25 cellular contexts compared by ENCODE assay signal in the genomic region with DNA sequence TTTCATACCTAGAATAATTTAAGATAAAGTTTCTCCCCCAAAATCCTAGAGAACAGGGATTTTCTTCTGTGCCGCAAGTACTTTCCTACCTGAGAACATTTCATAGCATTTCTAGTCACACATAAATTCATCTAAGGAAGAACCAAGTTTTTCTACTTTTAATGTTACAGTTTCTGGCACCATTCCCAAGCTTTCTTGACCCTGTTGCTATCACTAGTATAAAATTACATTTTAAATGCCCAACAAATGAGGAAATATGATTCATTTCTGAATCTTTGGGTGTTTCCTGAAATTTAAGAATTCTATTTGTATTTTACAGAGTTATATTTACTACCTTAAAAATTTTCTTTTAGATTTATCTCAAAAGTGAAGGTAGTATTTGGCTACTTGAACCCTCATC.
DNase-seq lines count a peak whose midpoint lies in the region; ATAC-seq and TF ChIP-seq lines count a peak whose summit lies in the region.
"Had no signal": no experiment of that assay in that cellular context is flagged by ENCODE, and none has a peak within 500 bp of the region (broad histone marks: within the 10 kb centered on the region; RNA-seq: fewer than 3 reads in every experiment).

No MANE protein-coding gene starts in this region.

- intact Hi-C loops in ascending aorta (cut with DNase I): loop anchor here (5.0 kb wide), 1 partner anchor 37 kb away; no protein-coding TSS in a partner anchor
- intact Hi-C loops in Calu3 (cut with micrococcal nuclease; ENCODE audit: unreplicated experiment): no loop called here
- intact Hi-C loops in MCF 10A (cut with micrococcal nuclease): no loop called here

- no peaks in the 10 kb centered on the region for H3K27me3 Mint-ChIP-seq in Calu3 (ENCODE audit: unreplicated experiment)
- no peaks in the 10 kb centered on the region for H3K27me3 Mint-ChIP-seq in MCF 10A (ENCODE audit: insufficient read depth, unreplicated experiment)
- H3K27me3 Mint-ChIP-seq: activated CD4-positive, alpha-beta T cell treated with anti-CD3 and anti-CD28 coated beads, Interleukin-2, amount 10 ng/mL, durations not matched to agents 24 days and 14 days; activated CD8-positive, alpha-beta memory T cell treated with anti-CD3 and anti-CD28 coated beads, Interleukin-2, amount 10 ng/mL, durations not matched to agents 7 days and 5 days; activated naive CD4-positive, alpha-beta T cell treated with anti-CD3 and anti-CD28 coated beads, Interleukin-2, amount 10 ng/mL, durations not matched to agents 7 days and 5 days had no signal

- peak; percentile 36 for DNase-seq in EL
- no peak for DNase-seq in ascending aorta (ENCODE audit: low spot score in 2 of 2)
- DNase-seq in fibroblast of peridontal ligament (ENCODE audit: extremely low read depth): peak; percentile 79
- DNase-seq in smooth muscle cell (lab: John Stamatoyannopoulos, UW; ENCODE audit: unreplicated experiment): no peak
- DNase-seq in Calu3: no peak
- DNase-seq in MCF 10A (ENCODE audit: unreplicated experiment): no peak
- DNase-seq in MG63: no peak
- DNase-seq: ACHN; activated CD4-positive, alpha-beta T cell treated with anti-CD3 and anti-CD28 coated beads, Interleukin-2, amount 10 ng/mL, durations not matched to agents 24 days and 14 days; activated CD8-positive, alpha-beta memory T cell treated with anti-CD3 and anti-CD28 coated beads, Interleukin-2, amount 10 ng/mL, durations not matched to agents 7 days and 5 days; activated naive CD4-positive, alpha-beta T cell treated with anti-CD3 and anti-CD28 coated beads, Interleukin-2, amount 10 ng/mL, durations not matched to agents 7 days and 5 days; activated T-cell treated with anti-CD3 and anti-CD28 coated beads, Interleukin-2, amount 50 U/mL, for 72 hours; H7; Karpas-422; kidney; lower lobe of right lung; NCI-H1092 treated with DMSO at 0.1 percent for 48 hours; NCI-H187 treated with DMSO at 0.1 percent for 48 hours; psoas muscle; RPMI8226; stimulated activated CD4-positive, alpha-beta T cell treated with anti-CD3 and anti-CD28 coated beads, Interleukin-1b, Interleukin-23, amount 100 ng/mL, for 48 hours had no signal

- H3K9me3 Mint-ChIP-seq in Calu3 (ENCODE audit: low read depth, unreplicated experiment) (peaks cover 15% of the 10 kb centered on the region), MCF 10A (ENCODE audit: unreplicated experiment) (no peaks in the 10 kb centered on the region)

- H3K27ac ChIP-seq in ascending aorta (peak overlapping the region; percentile 81 to 87), smooth muscle cell (ENCODE audit: low read depth) (no peak overlapping the region)
- H3K27ac ChIP-seq: epithelial cell of prostate, lower lobe of right lung, psoas muscle had no signal

- CTCF ChIA-PET in Calu3 (lab: Charles Lee) (no interaction called here), MCF 10A (lab: Yijun Ruan, JAX) (interaction anchor here (0.6 kb wide), 1 partner anchor 35 kb away, joined by 4 read pairs; no protein-coding TSS in a partner anchor)

- H3K4me2 ChIP-seq in smooth muscle cell: peak overlapping the region; percentile 8

- H3K9ac ChIP-seq in smooth muscle cell (ENCODE audit: low read depth): no peak overlapping the region

- H3K27ac Mint-ChIP-seq in Calu3 (ENCODE audit: unreplicated experiment): no peak overlapping the region
- H3K27ac Mint-ChIP-seq in MCF 10A (ENCODE audit: low read depth, unreplicated experiment): no peak overlapping the region
- H3K27ac Mint-ChIP-seq: activated CD4-positive, alpha-beta T cell treated with anti-CD3 and anti-CD28 coated beads, Interleukin-2, amount 10 ng/mL, durations not matched to agents 24 days and 14 days; activated CD8-positive, alpha-beta memory T cell treated with anti-CD3 and anti-CD28 coated beads, Interleukin-2, amount 10 ng/mL, durations not matched to agents 7 days and 5 days; activated naive CD4-positive, alpha-beta T cell treated with anti-CD3 and anti-CD28 coated beads, Interleukin-2, amount 10 ng/mL, durations not matched to agents 7 days and 5 days; activated T-cell treated with anti-CD3 and anti-CD28 coated beads, Interleukin-2, amount 50 U/mL, for 72 hours; T-helper 2 cell treated with Interferon-gamma antibody and Interleukin-4, amounts not matched to agents 5 μg/mL and 100 μg/mL, for 36 hours had no signal

- BruUV-seq in Calu3 (replicated peaks; lab: Mats Ljungman, UMichigan) (no TSS peak), MCF 10A (replicated peaks; lab: Mats Ljungman, UMichigan) (no TSS peak)

- no peak for ATAC-seq in GM18502 (IDR thresholded peaks at IDR 0.05; ENCODE audit: poor library complexity, unreplicated experiment)
- ATAC-seq: activated CD8-positive, alpha-beta memory T cell treated with anti-CD3 and anti-CD28 coated beads, Interleukin-2, amount 10 ng/mL, durations not matched to agents 7 days and 5 days; activated T-cell treated with anti-CD3 and anti-CD28 coated beads, Interleukin-2, amount 50 U/mL, for 72 hours; lower lobe of right lung; psoas muscle had no signal

- H3K4me3 ChIP-seq in ascending aorta (no peak overlapping the region), smooth muscle cell (no peak overlapping the region), MG63 (no peak overlapping the region)
- H3K4me3 ChIP-seq: lower lobe of right lung, psoas muscle, skin epidermis had no signal

- H2AFZ ChIP-seq in smooth muscle cell (ENCODE audit: low read depth): no peak overlapping the region

- no peak overlapping the region for H3K4me3 Mint-ChIP-seq in Calu3 (ENCODE audit: low read depth, unreplicated experiment)
- no peak overlapping the region for H3K4me3 Mint-ChIP-seq in MCF 10A (ENCODE audit: unreplicated experiment)
- H3K4me3 Mint-ChIP-seq: activated CD4-positive, alpha-beta T cell treated with anti-CD3 and anti-CD28 coated beads, Interleukin-2, amount 10 ng/mL, durations not matched to agents 24 days and 14 days; activated CD8-positive, alpha-beta memory T cell treated with anti-CD3 and anti-CD28 coated beads, Interleukin-2, amount 10 ng/mL, durations not matched to agents 7 days and 5 days; activated naive CD4-positive, alpha-beta T cell treated with anti-CD3 and anti-CD28 coated beads, Interleukin-2, amount 10 ng/mL, durations not matched to agents 7 days and 5 days; activated T-cell treated with anti-CD3 and anti-CD28 coated beads, Interleukin-2, amount 50 U/mL, for 72 hours; T-helper 2 cell treated with Interferon-gamma antibody and Interleukin-4, amounts not matched to agents 5 μg/mL and 100 μg/mL, for 36 hours had no signal

- H3K36me3 ChIP-seq in ascending aorta (no peaks in the 10 kb centered on the region), smooth muscle cell (ENCODE audit: low read depth) (no peaks in the 10 kb centered on the region), MG63 (peaks cover 98% of the 10 kb centered on the region)
- H3K36me3 ChIP-seq: lower lobe of right lung had no signal

- H3K79me2 ChIP-seq in smooth muscle cell (ENCODE audit: low read depth): no peaks in the 10 kb centered on the region

- no peaks in the 10 kb centered on the region for H3K27me3 ChIP-seq in ascending aorta
- no peaks in the 10 kb centered on the region for H3K27me3 ChIP-seq in smooth muscle cell (ENCODE audit: low read depth)
- no peaks in the 10 kb centered on the region for H3K27me3 ChIP-seq in MG63

- POLR2A ChIA-PET in MCF 10A (lab: Yijun Ruan, JAX): no interaction called here

- no peaks in the 10 kb centered on the region for H4K20me1 ChIP-seq in smooth muscle cell (ENCODE audit: low read depth)

- TF ChIP-seq CTCF in ascending aorta (IDR thresholded peaks at IDR 0.05): no peak
- no peak for TF ChIP-seq CTCF in smooth muscle cell (IDR thresholded peaks at IDR 0.05; ENCODE audit: borderline replicate concordance, insufficient read depth, poor library complexity, severe bottlenecking)
- no peak for TF ChIP-seq CTCF in Calu3 (IDR thresholded peaks at IDR 0.05; ENCODE audit: unreplicated experiment)
- no peak for TF ChIP-seq CTCF in MCF 10A (IDR thresholded peaks at IDR 0.05; ENCODE audit: unreplicated experiment)

- H3K4me1 ChIP-seq in ascending aorta (peaks cover 12 to 63% of the 10 kb centered on the region in 2 donors), smooth muscle cell (ENCODE audit: low read depth) (no peaks in the 10 kb centered on the region)
- H3K4me1 ChIP-seq: lower lobe of right lung, psoas muscle had no signal

- H3K9me3 ChIP-seq in ascending aorta (no peaks in the 10 kb centered on the region), smooth muscle cell (replicated peaks; ENCODE audit: low read depth) (no peaks in the 10 kb centered on the region), MG63 (peaks cover 18% of the 10 kb centered on the region)
- H3K9me3 ChIP-seq: psoas muscle had no signal

- H3K4me1 Mint-ChIP-seq in Calu3 (ENCODE audit: low read depth, unreplicated experiment) (no peaks in the 10 kb centered on the region), MCF 10A (ENCODE audit: insufficient read depth, unreplicated experiment) (no peaks in the 10 kb centered on the region)
- H3K4me1 Mint-ChIP-seq: activated CD4-positive, alpha-beta T cell treated with anti-CD3 and anti-CD28 coated beads, Interleukin-2, amount 10 ng/mL, durations not matched to agents 24 days and 14 days; activated CD8-positive, alpha-beta memory T cell treated with anti-CD3 and anti-CD28 coated beads, Interleukin-2, amount 10 ng/mL, durations not matched to agents 7 days and 5 days; activated naive CD4-positive, alpha-beta T cell treated with anti-CD3 and anti-CD28 coated beads, Interleukin-2, amount 10 ng/mL, durations not matched to agents 7 days and 5 days had no signal

- H3K36me3 Mint-ChIP-seq in Calu3 (ENCODE audit: insufficient read depth, unreplicated experiment): no peaks in the 10 kb centered on the region
- no peaks in the 10 kb centered on the region for H3K36me3 Mint-ChIP-seq in MCF 10A (ENCODE audit: insufficient read depth, unreplicated experiment)
- H3K36me3 Mint-ChIP-seq: activated CD8-positive, alpha-beta memory T cell treated with anti-CD3 and anti-CD28 coated beads, Interleukin-2, amount 10 ng/mL, durations not matched to agents 7 days and 5 days; activated naive CD4-positive, alpha-beta T cell treated with anti-CD3 and anti-CD28 coated beads, Interleukin-2, amount 10 ng/mL, durations not matched to agents 7 days and 5 days had no signal

- 100% methylated on average over 1 of the region's 1 CpG for WGBS in smooth muscle cell (ENCODE audit: low lambda C conversion rate)

- no peaks in the 10 kb centered on the region for H3F3A ChIP-seq in smooth muscle cell (ENCODE audit: low read depth)

Comparison
In these comparisons a context has a peak if more than half of its experiments do, and no peak if none do; other contexts are left out.
1. DNase-seq: peak in EL (single experiment) and fibroblast of peridontal ligament (single experiment); none in ascending aorta (0 of 2), smooth muscle cell (single experiment), Calu3 (single experiment), MCF 10A (single experiment) and MG63 (single experiment).